ENCODE assay signal across 10 cellular contexts in genomic region chr2:3483227-3483985, GRCh38. TPM values are rescaled to one million over a fixed set of nuclear protein-coding genes. Genes with fewer than 3 reads are reported as not detected.
A peak's percentile ranks its signal among the peaks of the same experiment; 100 is the strongest.
DNase-seq lines count a peak whose midpoint lies in the region; ATAC-seq, FAIRE-seq and TF ChIP-seq lines count a peak whose summit lies in the region.
"Had no signal": no experiment of that assay in that cellular context is flagged by ENCODE, and none has a peak within 500 bp of the region (broad histone marks: within the 10 kb centered on the region; RNA-seq: fewer than 3 reads in every experiment).

No MANE protein-coding gene starts in this region.

- no peaks in the 10 kb centered on the region for H4K20me1 ChIP-seq in mammary epithelial cell (ENCODE audit: insufficient read depth, low read length)

- dilution Hi-C loops in mammary epithelial cell (cut with HindIII; ENCODE audit: low sequenced_read_pairs) = loop anchor here (5.0 kb wide), 1 partner anchor 36 kb away; no protein-coding TSS in a partner anchor

- in situ Hi-C loops in T47D (cut with HindIII; ENCODE audit: low pct_unique_long_range_greater_than_20kb, low sequenced_read_pairs) = no loop called here
- in situ Hi-C loops in mammary epithelial cell (cut with MboI; ENCODE audit: low sequenced_read_pairs in 2 of 2) = no loop called here

- H3K4me3 ChIP-seq in mammary epithelial cell (replicated peaks in 1 of 3; ENCODE audit: insufficient read depth in 1 of 3, low read depth in 2 of 3, low read length in 3 of 3) (no peak overlapping the region), body of pancreas (no peak overlapping the region), kidney (ENCODE audit: low read length in 2 of 2) (no peak overlapping the region), upper lobe of left lung (peak overlapping the region in 2 of 4 donors; percentile 19 to 27)

- no peaks in the 10 kb centered on the region for H3K9me3 ChIP-seq in mammary epithelial cell (replicated peaks; ENCODE audit: insufficient read depth, low read length)
- H3K9me3 ChIP-seq in body of pancreas = no peaks in the 10 kb centered on the region
- no peaks in the 10 kb centered on the region for H3K9me3 ChIP-seq in kidney (ENCODE audit: control insufficient read depth in 1 of 2, low read length in 2 of 2)
- no peaks in the 10 kb centered on the region for H3K9me3 ChIP-seq in upper lobe of left lung

- TF ChIP-seq EP300 in upper lobe of left lung (IDR thresholded peaks at IDR 0.05) = no peak

- TF ChIP-seq CTCF in mammary epithelial cell (conservative IDR thresholded peaks at IDR 0.05 in 1 of 2, IDR thresholded peaks at IDR 0.05 in 1 of 2; ENCODE audit: extremely low read depth in 1 of 2, insufficient read depth in 1 of 2, low read depth in 1 of 2, low read length in 2 of 2) (no peak), body of pancreas (IDR thresholded peaks at IDR 0.05) (no peak), kidney (IDR thresholded peaks at IDR 0.05; ENCODE audit: borderline replicate concordance, extremely low read depth, insufficient read depth) (no peak), upper lobe of left lung (IDR thresholded peaks at IDR 0.05) (no peak)

- CTCF ChIA-PET in mammary epithelial cell (lab: Charles Lee; ENCODE audit: low non-redundant PET) = no interaction called here

- ATAC-seq in body of pancreas = peak; percentile 88
- ATAC-seq in upper lobe of left lung (ENCODE audit: low FRiP score in 2 of 2) = peak; percentile 89 to 94
- ATAC-seq in HG02642 (IDR thresholded peaks at IDR 0.05; ENCODE audit: poor library complexity, unreplicated experiment) = no peak
- ATAC-seq in HG03159 (IDR thresholded peaks at IDR 0.05; ENCODE audit: unreplicated experiment) = no peak
- ATAC-seq in HG03108 (IDR thresholded peaks at IDR 0.05; ENCODE audit: unreplicated experiment) = no peak

- TF ChIP-seq POLR2A in body of pancreas (IDR thresholded peaks at IDR 0.05) = no peak
- TF ChIP-seq POLR2A in upper lobe of left lung (IDR thresholded peaks at IDR 0.05) = peak in 1 of 4 donors; percentile 23

- H3K27ac ChIP-seq in mammary epithelial cell (ENCODE audit: insufficient read depth, low read depth, low read length) = no peak overlapping the region
- H3K27ac ChIP-seq in body of pancreas = no peak overlapping the region
- no peak overlapping the region for H3K27ac ChIP-seq in kidney (ENCODE audit: low read depth in 2 of 2, low read length in 2 of 2)
- H3K27ac ChIP-seq in upper lobe of left lung = no peak overlapping the region

- H3K4me1 ChIP-seq in mammary epithelial cell (ENCODE audit: insufficient read depth, low read length) = no peaks in the 10 kb centered on the region
- H3K4me1 ChIP-seq in body of pancreas = peaks cover 14% of the 10 kb centered on the region
- H3K4me1 ChIP-seq in kidney (ENCODE audit: control insufficient read depth in 1 of 2, insufficient read depth in 1 of 2, low read depth in 1 of 2, low read length in 2 of 2) = no peaks in the 10 kb centered on the region
- no peaks in the 10 kb centered on the region for H3K4me1 ChIP-seq in upper lobe of left lung

- H3K36me3 ChIP-seq in mammary epithelial cell (ENCODE audit: insufficient read depth, low read length) (peaks cover 1% of the 10 kb centered on the region), body of pancreas (replicated peaks in 1 of 2; ENCODE audit: insufficient read depth in 1 of 2, low read depth in 2 of 2) (peaks cover 0 to 8% of the 10 kb centered on the region in 2 donors), kidney (ENCODE audit: control insufficient read depth in 1 of 2, insufficient read depth in 2 of 2, low read length in 2 of 2) (peaks cover 5 to 6% of the 10 kb centered on the region in 2 donors), upper lobe of left lung (peaks cover 12 to 51% (median 18%) of the 10 kb centered on the region in 4 donors)

- H3K27me3 ChIP-seq in mammary epithelial cell (ENCODE audit: insufficient read depth, low read length) (no peaks in the 10 kb centered on the region), body of pancreas (no peaks in the 10 kb centered on the region), upper lobe of left lung (no peaks in the 10 kb centered on the region)

- H3K79me2 ChIP-seq in mammary epithelial cell (ENCODE audit: insufficient read depth, low read length) = no peaks in the 10 kb centered on the region

- intact Hi-C loops in mammary epithelial cell (cut with micrococcal nuclease) (no loop called here), body of pancreas (cut with DNase I) (no loop called here), kidney (cut with DNase I) (no loop called here)

- WGBS in mammary epithelial cell (ENCODE audit: low coverage, missing lambda C conversion rate) = 88% methylated on average over 29 of the region's 30 CpGs
- WGBS in body of pancreas, 2 donors = 73 to 81% methylated on average over 11 to 30 of the region's 30 CpGs
- WGBS in upper lobe of left lung, 2 donors = 65 to 66% methylated on average over 18 to 27 of the region's 30 CpGs

- H3K4me2 ChIP-seq in mammary epithelial cell (ENCODE audit: insufficient read depth, low read depth, low read length) = no peak overlapping the region

- H3K9ac ChIP-seq in mammary epithelial cell (ENCODE audit: insufficient read depth, low read length) = no peak overlapping the region
- H3K9ac ChIP-seq in kidney (ENCODE audit: low read length in 2 of 2) = no peak overlapping the region

- BruUV-seq in mammary epithelial cell (replicated peaks; lab: Mats Ljungman, UMichigan) = no TSS peak

- DNase-seq in T47D (ENCODE audit: low read depth in 1 of 2, low spot score in 1 of 2) = peak; percentile 27 to 51
- DNase-seq in mammary epithelial cell = no peak
- peak; percentile 37 to 70 (median 60) for DNase-seq in body of pancreas
- DNase-seq in kidney = peak; percentile 91
- DNase-seq in upper lobe of left lung = peak; percentile 68 to 90
- DNase-seq: stimulated activated CD4-positive, alpha-beta T cell treated with anti-CD3 and anti-CD28 coated beads, Interleukin-2, amount 100 ng/mL, for 24 hours had no signal

- H2AFZ ChIP-seq in mammary epithelial cell (ENCODE audit: low read depth, low read length) = no peak overlapping the region

- FAIRE-seq in kidney (lab: Jason Lieb, UNC) = no peak
- FAIRE-seq: GM18507 had no signal

RNA-seq across cellular contexts. Expression of gene ADI1, which starts 35.9 kb away (rescaled TPM):
- total RNA-seq in mammary epithelial cell (10 to 100 TPM; 13.3 to 35.1 TPM), body of pancreas (10 to 100 TPM; 18.8 to 22.3 TPM), kidney (74.0 TPM), upper lobe of left lung (10 to 100 TPM; 40.9 to 87.3 (median 77.3) TPM)
- polyA plus RNA-seq in mammary epithelial cell (36.0 TPM), kidney (ENCODE audit: insufficient read depth, low read depth, low replicate concordance) (236 TPM)
- 20.7 TPM for polyA minus RNA-seq in mammary epithelial cell

Comparison
In these comparisons a context has a peak if more than half of its experiments do, and no peak if none do; other contexts are left out.
1. ATAC-seq: peak in body of pancreas (single experiment) and upper lobe of left lung (2 of 2); none in HG02642 (single experiment), HG03159 (single experiment) and HG03108 (single experiment).